Comparison of ENCODE assay signal across 15 cellular contexts in the genomic region with DNA sequence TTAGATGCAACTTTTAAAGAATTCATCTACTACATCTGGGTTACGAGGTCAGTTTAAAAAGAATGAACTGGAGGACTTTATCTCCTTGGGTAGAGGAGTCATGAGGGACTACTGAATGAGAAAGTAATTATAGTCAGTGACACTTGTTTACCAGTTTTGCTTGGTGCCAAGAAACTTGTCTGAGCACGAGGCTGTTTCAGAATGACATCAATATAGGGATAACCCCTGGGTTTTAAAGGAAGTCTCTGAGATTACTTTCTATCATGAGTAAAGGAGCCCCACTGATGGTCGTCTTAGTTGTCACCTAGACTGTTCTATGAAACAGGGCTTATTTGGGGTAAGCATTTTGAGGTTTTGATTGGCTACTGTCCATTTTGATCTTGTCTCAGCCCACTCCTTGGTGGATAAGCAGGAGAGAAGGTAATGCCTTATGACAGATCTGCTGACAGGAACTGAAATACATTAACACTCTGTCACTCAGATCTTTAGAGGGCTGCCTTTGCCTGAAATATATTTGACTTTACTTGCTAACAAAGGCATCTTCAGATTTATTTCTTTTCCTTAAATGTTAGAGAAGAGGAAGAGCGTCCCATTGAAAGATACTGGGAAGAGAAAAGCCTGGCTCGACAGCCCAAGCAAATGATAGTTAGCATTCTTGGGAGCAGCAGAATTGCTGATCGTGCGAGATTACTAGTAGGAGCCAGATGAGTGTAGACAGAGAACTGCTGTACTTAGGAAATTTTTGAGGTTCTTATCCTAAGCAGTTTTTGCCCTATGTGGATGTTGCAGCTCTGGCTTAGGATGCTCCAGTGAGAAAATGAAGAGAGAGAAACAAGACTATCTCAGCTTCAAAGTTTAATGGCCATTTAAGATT.
DNase-seq lines count a peak whose midpoint lies in the region; ATAC-seq, FAIRE-seq and TF ChIP-seq lines count a peak whose summit lies in the region.
"Had no signal": no experiment of that assay in that cellular context is flagged by ENCODE, and none has a peak within 500 bp of the region (broad histone marks: within the 10 kb centered on the region; RNA-seq: fewer than 3 reads in every experiment).

No MANE protein-coding gene starts in this region.

- no peaks in the 10 kb centered on the region for H3K9me1 ChIP-seq in K562 (ENCODE audit: control insufficient read depth, insufficient read depth, low read length)

- H3K36me3 ChIP-seq in heart right ventricle = no peaks in the 10 kb centered on the region
- H3K36me3 ChIP-seq in K562 (ENCODE audit: control insufficient read depth, insufficient read depth, low read length) = no peaks in the 10 kb centered on the region
- H3K36me3 ChIP-seq: Peyer's patch, upper lobe of left lung had no signal

- no peak for TF ChIP-seq EP300 in K562 (IDR thresholded peaks at IDR 0.05; ENCODE audit: low read length)

- intact Hi-C loops in heart right ventricle (cut with DNase I) = no loop called here
- intact Hi-C loops in Right ventricle myocardium inferior (cut with DNase I) = no loop called here
- intact Hi-C loops in K562 (cut with micrococcal nuclease) = no loop called here

- no peak for TF ChIP-seq POLR2A in K562 (conservative IDR thresholded peaks at IDR 0.05)

- DNase-seq in heart right ventricle (no peak), Right ventricle myocardium inferior (ENCODE audit: missing footprints) (no peak), K562 (ENCODE audit: extremely low read depth in 1 of 4, low spot score in 3 of 4) (no peak), SKM-1 treated with dmso at 0.1 percent for 144 hours (lab: John Stamatoyannopoulos, UW; ENCODE audit: unreplicated experiment) (no peak), NCI-H187 treated with DMSO at 0.1 percent for 48 hours (lab: John Stamatoyannopoulos, UW) (no peak)
- DNase-seq in stimulated activated effector memory CD8-positive, alpha-beta T cell treated with anti-CD3 and anti-CD28 coated beads, Interleukin-12 subunit alpha, Interleukin-12 subunit beta, amount 100 ng/mL, for 72 hours (ENCODE audit: low spot score in 2 of 2) = no peak
- DNase-seq: activated naive CD8-positive, alpha-beta T cell treated with anti-CD3 and anti-CD28 coated beads, Interleukin-2, amount 50 U/mL, for 24 hours; NCI-H2227 treated with DMSO at 0.1 percent for 48 hours; nephron progenitor cell; Peyer's patch; T-helper 9 cell; upper lobe of left lung had no signal

- H3K27ac ChIP-seq in heart right ventricle = no peak overlapping the region
- H3K27ac ChIP-seq in K562 (ENCODE audit: extremely low read depth, low read depth, low read length) = no peak overlapping the region
- H3K27ac ChIP-seq: coronary artery, Peyer's patch, upper lobe of left lung had no signal

- no TSS peak for BruUV-seq in K562 (replicated peaks; lab: Mats Ljungman, UMichigan)

- H3K9ac ChIP-seq in K562 (ENCODE audit: insufficient read depth in 1 of 2, low read depth in 2 of 2, low read length in 2 of 2) = no peak overlapping the region

- no peak overlapping the region for H3K27ac Mint-ChIP-seq in stimulated activated effector memory CD8-positive, alpha-beta T cell treated with anti-CD3 and anti-CD28 coated beads, Interleukin-12 subunit alpha, Interleukin-12 subunit beta, amount 100 ng/mL, for 72 hours
- H3K27ac Mint-ChIP-seq: activated naive CD8-positive, alpha-beta T cell treated with anti-CD3 and anti-CD28 coated beads, Interleukin-2, amount 50 U/mL, for 24 hours; nephron progenitor cell had no signal

- H2AFZ ChIP-seq in K562 (ENCODE audit: low read depth, low read length) = no peak overlapping the region

- H3K4me1 ChIP-seq in heart right ventricle (peaks cover 0 to 20% (median 5%) of the 10 kb centered on the region in 9 donors), K562 (replicated peaks in 1 of 2; ENCODE audit: control insufficient read depth in 2 of 2, insufficient read depth in 2 of 2, low read length in 2 of 2) (peaks cover 0 to 11% of the 10 kb centered on the region in 2 experiments; a peak in 2 of 5 replicates)
- H3K4me1 ChIP-seq: Peyer's patch, upper lobe of left lung had no signal

- no peaks in the 10 kb centered on the region for H3K9me3 Mint-ChIP-seq in stimulated activated effector memory CD8-positive, alpha-beta T cell treated with anti-CD3 and anti-CD28 coated beads, Interleukin-12 subunit alpha, Interleukin-12 subunit beta, amount 100 ng/mL, for 72 hours

- H3K27me3 ChIP-seq in heart right ventricle (no peaks in the 10 kb centered on the region), K562 (ENCODE audit: control insufficient read depth in 2 of 2, insufficient read depth in 2 of 2, low read length in 2 of 2) (no peaks in the 10 kb centered on the region)
- H3K27me3 ChIP-seq: Peyer's patch, upper lobe of left lung had no signal

- peaks cover 0 to 14% (median 0%) of the 10 kb centered on the region in 11 donors for H3K9me3 ChIP-seq in heart right ventricle
- no peaks in the 10 kb centered on the region for H3K9me3 ChIP-seq in K562 (replicated peaks; ENCODE audit: control insufficient read depth, insufficient read depth, low read depth, low read length)
- H3K9me3 ChIP-seq: Peyer's patch, upper lobe of left lung had no signal

- H3K4me3 Mint-ChIP-seq in stimulated activated effector memory CD8-positive, alpha-beta T cell treated with anti-CD3 and anti-CD28 coated beads, Interleukin-12 subunit alpha, Interleukin-12 subunit beta, amount 100 ng/mL, for 72 hours = no peak overlapping the region
- H3K4me3 Mint-ChIP-seq: activated naive CD8-positive, alpha-beta T cell treated with anti-CD3 and anti-CD28 coated beads, Interleukin-2, amount 50 U/mL, for 24 hours; nephron progenitor cell had no signal

- H3K36me3 Mint-ChIP-seq in stimulated activated effector memory CD8-positive, alpha-beta T cell treated with anti-CD3 and anti-CD28 coated beads, Interleukin-12 subunit alpha, Interleukin-12 subunit beta, amount 100 ng/mL, for 72 hours = no peaks in the 10 kb centered on the region

- POLR2A ChIA-PET in K562 (lab: Yijun Ruan, JAX) = no interaction called here

- CTCF ChIA-PET in K562 (lab: Yijun Ruan, JAX; ENCODE audit: low intra/inter-chr PET ratio) = no interaction called here

- ATAC-seq in heart right ventricle (peak in 6 of 8 donors; percentile 69 to 76 (median 74)), Right ventricle myocardium inferior (no peak), HG02763 (IDR thresholded peaks at IDR 0.05; ENCODE audit: unreplicated experiment) (peak; percentile 47), K562 (no peak), HG03354 (IDR thresholded peaks at IDR 0.05; ENCODE audit: poor library complexity, severe bottlenecking, unreplicated experiment) (no peak)
- peak; percentile 77 for ATAC-seq in stimulated activated effector memory CD8-positive, alpha-beta T cell treated with anti-CD3 and anti-CD28 coated beads, Interleukin-12 subunit alpha, Interleukin-12 subunit beta, amount 100 ng/mL, for 72 hours
- ATAC-seq: activated naive CD8-positive, alpha-beta T cell treated with anti-CD3 and anti-CD28 coated beads, Interleukin-2, amount 50 U/mL, for 24 hours had no signal

- TF ChIP-seq RAD21 in K562 (CRISPR knock-in tag; conservative IDR thresholded peaks at IDR 0.05 in 1 of 2, IDR thresholded peaks at IDR 0.05 in 1 of 2) = no peak

- H3K4me3 ChIP-seq in heart right ventricle (no peak overlapping the region), K562 (no peak overlapping the region)
- H3K4me3 ChIP-seq: coronary artery, Peyer's patch, upper lobe of left lung had no signal

- WGBS in heart right ventricle, 2 donors = 58% methylated on average over 7 of the region's 7 CpGs
- 62% methylated on average over 7 of the region's 7 CpGs for WGBS in K562 (ENCODE audit: insufficient coverage, low coverage, missing lambda C conversion rate)

- H3K4me2 ChIP-seq in K562 (ENCODE audit: insufficient read depth, low read length) = no peak overlapping the region

- H3K79me2 ChIP-seq in K562 (ENCODE audit: control insufficient read depth, insufficient read depth, low read length) = no peaks in the 10 kb centered on the region

- no peak for TF ChIP-seq CTCF in heart right ventricle (IDR thresholded peaks at IDR 0.05)
- TF ChIP-seq CTCF in K562 (IDR thresholded peaks at IDR 0.05 in 2 of 3, conservative IDR thresholded peaks at IDR 0.05 in 1 of 3; ENCODE audit: insufficient read depth in 2 of 3, low read depth in 1 of 3, low read length in 3 of 3) = no peak

- H3K4me1 Mint-ChIP-seq in stimulated activated effector memory CD8-positive, alpha-beta T cell treated with anti-CD3 and anti-CD28 coated beads, Interleukin-12 subunit alpha, Interleukin-12 subunit beta, amount 100 ng/mL, for 72 hours = peaks cover 6% of the 10 kb centered on the region
- H3K4me1 Mint-ChIP-seq: activated naive CD8-positive, alpha-beta T cell treated with anti-CD3 and anti-CD28 coated beads, Interleukin-2, amount 50 U/mL, for 24 hours had no signal

- FAIRE-seq in K562 (lab: Jason Lieb, UNC) = no peak

- no peaks in the 10 kb centered on the region for H4K20me1 ChIP-seq in K562 (replicated peaks; ENCODE audit: control insufficient read depth, insufficient read depth, low read length)

- in situ Hi-C loops in K562 (cut with MboI) = no loop called here

TF ChIP-seq in K562, 482 proteins besides CTCF, POLR2A, EP300 and RAD21 (continues in another document):
- peak; percentile 85 for TF ChIP-seq MAFK (IDR thresholded peaks at IDR 0.05; ENCODE audit: low read length)
- TF ChIP-seq MYC (IDR thresholded peaks at IDR 0.05; ENCODE audit: low read depth, low read length) = no peak
- no peak for TF ChIP-seq MYC (CRISPR knock-in tag; IDR thresholded peaks at IDR 0.05; ENCODE audit: borderline replicate concordance, low read depth)
- peak; percentile 94 for TF ChIP-seq ZNF316 (IDR thresholded peaks at IDR 0.05)
- TF ChIP-seq CTBP1 (IDR thresholded peaks at IDR 0.05; ENCODE audit: borderline replicate concordance) = no peak
- TF ChIP-seq C11orf30 (IDR thresholded peaks at IDR 0.05; ENCODE audit: low read depth) = peak; percentile 89
- no peak for TF ChIP-seq TRIM24 (IDR thresholded peaks at IDR 0.05)
- no peak for TF ChIP-seq ARID2 (IDR thresholded peaks at IDR 0.05)
- TF ChIP-seq MAFF (IDR thresholded peaks at IDR 0.05; ENCODE audit: low read length) = peak; percentile 85
- TF ChIP-seq, protein P1, sequence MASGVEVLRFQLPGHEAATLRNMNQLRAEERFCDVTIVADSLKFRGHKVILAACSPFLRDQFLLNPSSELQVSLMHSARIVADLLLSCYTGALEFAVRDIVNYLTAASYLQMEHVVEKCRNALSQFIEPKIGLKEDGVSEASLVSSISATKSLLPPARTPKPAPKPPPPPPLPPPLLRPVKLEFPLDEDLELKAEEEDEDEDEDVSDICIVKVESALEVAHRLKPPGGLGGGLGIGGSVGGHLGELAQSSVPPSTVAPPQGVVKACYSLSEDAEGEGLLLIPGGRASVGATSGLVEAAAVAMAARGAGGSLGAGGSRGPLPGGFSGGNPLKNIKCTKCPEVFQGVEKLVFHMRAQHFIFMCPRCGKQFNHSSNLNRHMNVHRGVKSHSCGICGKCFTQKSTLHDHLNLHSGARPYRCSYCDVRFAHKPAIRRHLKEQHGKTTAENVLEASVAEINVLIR (CRISPR knock-in tag; IDR thresholded peaks at IDR 0.05) = no peak
- TF ChIP-seq MAFG (tag; conservative IDR thresholded peaks at IDR 0.05) = peak; percentile 88
- no peak for TF ChIP-seq CHCHD3 (CRISPR knock-in tag; IDR thresholded peaks at IDR 0.05)
- no peak for TF ChIP-seq ASH1L (IDR thresholded peaks at IDR 0.05; ENCODE audit: borderline replicate concordance, low read depth, partially characterized antibody)

Comparison
In these comparisons a context has a peak if more than half of its experiments do, and no peak if none do; other contexts are left out.
1. ATAC-seq: peak in heart right ventricle (6 of 8), HG02763 (single experiment) and stimulated activated effector memory CD8-positive, alpha-beta T cell treated with anti-CD3 and anti-CD28 coated beads, Interleukin-12 subunit alpha, Interleukin-12 subunit beta, amount 100 ng/mL, for 72 hours (single experiment); none in Right ventricle myocardium inferior (single experiment), K562 (single experiment) and HG03354 (single experiment).